In the genomic region with DNA sequence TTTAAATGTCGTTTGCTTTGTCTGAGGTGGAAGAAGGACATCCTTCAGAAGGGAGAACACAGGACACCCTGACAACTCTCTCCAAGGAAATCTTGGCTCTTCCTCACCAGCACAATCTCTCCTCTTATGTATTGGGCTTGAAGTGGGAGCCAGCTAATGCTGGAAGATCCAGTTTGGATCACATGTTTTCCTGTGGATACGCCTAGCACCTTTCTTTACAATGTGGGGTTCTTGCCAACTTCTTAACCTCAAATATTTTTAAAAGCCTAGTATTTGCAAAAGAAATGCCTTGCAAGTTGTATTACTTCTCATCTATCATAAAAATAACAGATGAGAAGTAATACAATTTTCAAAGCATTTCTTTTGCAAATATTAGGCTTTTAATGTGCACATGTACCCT, we compare ENCODE assay signal across 14 cellular contexts.
"Had no signal": no experiment of that assay in that cellular context is flagged by ENCODE, and none has a peak within 500 bp of the region (broad histone marks: within the 10 kb centered on the region; RNA-seq: fewer than 3 reads in every experiment).

No MANE protein-coding gene starts in this region.

- H3K4me1 Mint-ChIP-seq: activated CD4-positive, alpha-beta T cell treated with anti-CD3 and anti-CD28 coated beads, Interleukin-2, amount 10 ng/mL, durations not matched to agents 24 days and 14 days; natural killer cell; stimulated activated naive B cell treated with anti-CD40 and anti-IgM and Interleukin-4, amounts not matched to agents 10 μg/mL and 1 μg/mL and 100 μg/mL, for 72 hours had no signal

- DNase-seq: activated CD4-positive, alpha-beta T cell treated with anti-CD3 and anti-CD28 coated beads, Interleukin-2, amount 10 ng/mL, durations not matched to agents 24 days and 14 days; activated naive CD4-positive, alpha-beta T cell treated with anti-CD3 and anti-CD28 coated beads, Interleukin-2, amount 50 U/mL, for 16 hours; activated T-cell treated with anti-CD3 and anti-CD28 coated beads for 4 hours; adrenal gland; esophagus squamous epithelium; foreskin melanocyte; heart left ventricle; mucosa of descending colon; natural killer cell; psoas muscle; right lobe of liver; spleen; stimulated activated CD4-positive, alpha-beta T cell treated with anti-CD3 and anti-CD28 coated beads, Interleukin-1b, Interleukin-23, amount 100 ng/mL, for 48 hours; stimulated activated naive B cell treated with anti-CD40 and anti-IgM and Interleukin-4, amounts not matched to agents 10 μg/mL and 1 μg/mL and 100 μg/mL, for 72 hours had no signal

- H3K27ac Mint-ChIP-seq: activated CD4-positive, alpha-beta T cell treated with anti-CD3 and anti-CD28 coated beads, Interleukin-2, amount 10 ng/mL, durations not matched to agents 24 days and 14 days; natural killer cell; stimulated activated naive B cell treated with anti-CD40 and anti-IgM and Interleukin-4, amounts not matched to agents 10 μg/mL and 1 μg/mL and 100 μg/mL, for 72 hours had no signal

- H3K9me3 Mint-ChIP-seq: natural killer cell had no signal

- H3K36me3 Mint-ChIP-seq: natural killer cell; stimulated activated naive B cell treated with anti-CD40 and anti-IgM and Interleukin-4, amounts not matched to agents 10 μg/mL and 1 μg/mL and 100 μg/mL, for 72 hours had no signal

- H3K4me3 Mint-ChIP-seq: activated CD4-positive, alpha-beta T cell treated with anti-CD3 and anti-CD28 coated beads, Interleukin-2, amount 10 ng/mL, durations not matched to agents 24 days and 14 days; natural killer cell; stimulated activated naive B cell treated with anti-CD40 and anti-IgM and Interleukin-4, amounts not matched to agents 10 μg/mL and 1 μg/mL and 100 μg/mL, for 72 hours had no signal
